ENCODE assay signal across 21 cellular contexts in genomic region chr12:124335426-124336183, GRCh38. TPM values are rescaled to one million over a fixed set of nuclear protein-coding genes. Genes with fewer than 3 reads are reported as not detected.
A peak's percentile ranks its signal among the peaks of the same experiment; 100 is the strongest.
DNase-seq lines count a peak whose midpoint lies in the region; ATAC-seq, FAIRE-seq and TF ChIP-seq lines count a peak whose summit lies in the region.
"Had no signal": no experiment of that assay in that cellular context is flagged by ENCODE, and none has a peak within 500 bp of the region (broad histone marks: within the 10 kb centered on the region; RNA-seq: fewer than 3 reads in every experiment).

No MANE protein-coding gene starts in this region.

- H3K27ac Mint-ChIP-seq in activated T-helper 1 cell treated with anti-CD3 and anti-CD28 coated beads, Interleukin-12 subunit alpha, Interleukin-12 subunit beta, Interleukin-2, Interleukin-4 antibody, amounts not matched to agents 30 ng/mL and 10 ng/mL and 1 ng/mL, durations not matched to agents 14 hours and 24 hours and 36 hours, result peak overlapping the region; percentile 65
- H3K27ac Mint-ChIP-seq in neural crest cell (ENCODE audit: unreplicated experiment), result peak overlapping the region; percentile 43

- 85% methylated on average over 21 of the region's 21 CpGs for WGBS in right cardiac atrium

- peak in 2 of 3 donors; percentile 46 to 58 for DNase-seq in right cardiac atrium
- no peak for DNase-seq in left ventricle myocardium superior
- no peak for DNase-seq in activated T-helper 1 cell treated with anti-CD3 and anti-CD28 coated beads, Interleukin-12 subunit alpha, Interleukin-12 subunit beta, Interleukin-2, Interleukin-4 antibody, amounts not matched to agents 30 ng/mL and 10 ng/mL and 1 ng/mL, durations not matched to agents 14 hours and 24 hours and 36 hours (ENCODE audit: low spot score)
- no peak for DNase-seq in neural crest cell (ENCODE audit: low read depth, low spot score)
- no peak for DNase-seq in WERI-Rb-1
- no peak for DNase-seq in kidney
- no peak for DNase-seq in mucosa of gallbladder (ENCODE audit: low spot score)
- DNase-seq: 8988T, ACHN, GM23248, H9, MM.1S, NCI-H2029, NCI-H446 treated with DMSO at 0.1 percent for 48 hours, NCI-H526 treated with DMSO at 0.1 percent for 48 hours, SHP77 treated with DMSO at 0.1 percent for 48 hours had no signal

- H3K9me3 ChIP-seq in right cardiac atrium (ENCODE audit: control insufficient read depth, low read length) (no peaks in the 10 kb centered on the region), WERI-Rb-1 (ENCODE audit: severe bottlenecking) (no peaks in the 10 kb centered on the region), kidney (ENCODE audit: control insufficient read depth in 1 of 2, low read length in 2 of 2) (no peaks in the 10 kb centered on the region)

- H3K27me3 Mint-ChIP-seq in activated T-helper 1 cell treated with anti-CD3 and anti-CD28 coated beads, Interleukin-12 subunit alpha, Interleukin-12 subunit beta, Interleukin-2, Interleukin-4 antibody, amounts not matched to agents 30 ng/mL and 10 ng/mL and 1 ng/mL, durations not matched to agents 14 hours and 24 hours and 36 hours (ENCODE audit: insufficient read depth), result no peaks in the 10 kb centered on the region
- H3K27me3 Mint-ChIP-seq in neural crest cell (ENCODE audit: low read depth), result no peaks in the 10 kb centered on the region
- H3K27me3 Mint-ChIP-seq: IgD-negative memory B cell had no signal

- no peak for FAIRE-seq in kidney (lab: Jason Lieb, UNC)
- FAIRE-seq: D721Med had no signal

- no peak overlapping the region for H3K4me3 Mint-ChIP-seq in activated T-helper 1 cell treated with anti-CD3 and anti-CD28 coated beads, Interleukin-12 subunit alpha, Interleukin-12 subunit beta, Interleukin-2, Interleukin-4 antibody, amounts not matched to agents 30 ng/mL and 10 ng/mL and 1 ng/mL, durations not matched to agents 14 hours and 24 hours and 36 hours
- H3K4me3 Mint-ChIP-seq in neural crest cell, result no peak overlapping the region
- H3K4me3 Mint-ChIP-seq: H9, IgD-negative memory B cell had no signal

- H3K9me3 Mint-ChIP-seq in activated T-helper 1 cell treated with anti-CD3 and anti-CD28 coated beads, Interleukin-12 subunit alpha, Interleukin-12 subunit beta, Interleukin-2, Interleukin-4 antibody, amounts not matched to agents 30 ng/mL and 10 ng/mL and 1 ng/mL, durations not matched to agents 14 hours and 24 hours and 36 hours, result no peaks in the 10 kb centered on the region
- no peaks in the 10 kb centered on the region for H3K9me3 Mint-ChIP-seq in neural crest cell
- H3K9me3 Mint-ChIP-seq: H9, IgD-negative memory B cell had no signal

- H3K27me3 ChIP-seq in right cardiac atrium (ENCODE audit: control insufficient read depth, insufficient read depth) (no peaks in the 10 kb centered on the region), WERI-Rb-1 (ENCODE audit: insufficient read depth, low read depth, severe bottlenecking) (no peaks in the 10 kb centered on the region)

- H3K4me1 Mint-ChIP-seq in activated T-helper 1 cell treated with anti-CD3 and anti-CD28 coated beads, Interleukin-12 subunit alpha, Interleukin-12 subunit beta, Interleukin-2, Interleukin-4 antibody, amounts not matched to agents 30 ng/mL and 10 ng/mL and 1 ng/mL, durations not matched to agents 14 hours and 24 hours and 36 hours (ENCODE audit: low read depth), result no peaks in the 10 kb centered on the region
- H3K4me1 Mint-ChIP-seq in neural crest cell, result no peaks in the 10 kb centered on the region
- H3K4me1 Mint-ChIP-seq: H9, IgD-negative memory B cell had no signal

- H3K36me3 Mint-ChIP-seq in activated T-helper 1 cell treated with anti-CD3 and anti-CD28 coated beads, Interleukin-12 subunit alpha, Interleukin-12 subunit beta, Interleukin-2, Interleukin-4 antibody, amounts not matched to agents 30 ng/mL and 10 ng/mL and 1 ng/mL, durations not matched to agents 14 hours and 24 hours and 36 hours (ENCODE audit: low read depth), result peaks cover 18% of the 10 kb centered on the region
- H3K36me3 Mint-ChIP-seq in neural crest cell (ENCODE audit: low read depth), result peaks cover 7% of the 10 kb centered on the region

- H3K36me3 ChIP-seq in WERI-Rb-1, result peaks cover 79% of the 10 kb centered on the region
- peaks cover 24 to 47% of the 10 kb centered on the region in 2 donors for H3K36me3 ChIP-seq in kidney (ENCODE audit: control insufficient read depth in 1 of 2, insufficient read depth in 2 of 2, low read length in 2 of 2)

- H3K27ac ChIP-seq in right cardiac atrium (ENCODE audit: low read length) (no peak overlapping the region), WERI-Rb-1 (no peak overlapping the region), kidney (ENCODE audit: low read depth in 2 of 2, low read length in 2 of 2) (no peak overlapping the region)
- H3K27ac ChIP-seq: GM23248, KMS-11 had no signal

- TF ChIP-seq CTCF in neural crest cell (conservative IDR thresholded peaks at IDR 0.05) (no peak), WERI-Rb-1 (IDR thresholded peaks at IDR 0.05; ENCODE audit: low read depth, low read length) (no peak), kidney (IDR thresholded peaks at IDR 0.05; ENCODE audit: borderline replicate concordance, extremely low read depth, insufficient read depth) (no peak)

- ATAC-seq in right cardiac atrium (no peak), left ventricle myocardium superior (no peak), HG03159 (IDR thresholded peaks at IDR 0.05; ENCODE audit: unreplicated experiment) (no peak)

- no peak overlapping the region for H3K4me3 ChIP-seq in right cardiac atrium (ENCODE audit: low read length)
- no peak overlapping the region for H3K4me3 ChIP-seq in WERI-Rb-1 (ENCODE audit: low read depth, low read length)
- no peak overlapping the region for H3K4me3 ChIP-seq in kidney (ENCODE audit: low read length in 2 of 2)
- H3K4me3 ChIP-seq: GM23248 had no signal

- no peaks in the 10 kb centered on the region for H3K4me1 ChIP-seq in right cardiac atrium (ENCODE audit: control insufficient read depth, insufficient read depth, low read length)
- no peaks in the 10 kb centered on the region for H3K4me1 ChIP-seq in kidney (ENCODE audit: control insufficient read depth in 1 of 2, insufficient read depth in 1 of 2, low read depth in 1 of 2, low read length in 2 of 2)

- intact Hi-C loops in right cardiac atrium (cut with DNase I), result no loop called here
- intact Hi-C loops in left ventricle myocardium superior (cut with micrococcal nuclease), result no loop called here
- intact Hi-C loops in activated T-helper 1 cell treated with anti-CD3 and anti-CD28 coated beads, Interleukin-12 subunit alpha, Interleukin-12 subunit beta, Interleukin-2, Interleukin-4 antibody, amounts not matched to agents 30 ng/mL and 10 ng/mL and 1 ng/mL, durations not matched to agents 14 hours and 24 hours and 36 hours (cut with micrococcal nuclease), result no loop called here
- intact Hi-C loops in kidney (cut with DNase I), result loop anchor here (10.0 kb wide), 1 partner anchor 439 kb away; no protein-coding TSS in a partner anchor

- H3K9ac ChIP-seq in kidney (ENCODE audit: low read length in 2 of 2), result no peak overlapping the region
- H3K9ac ChIP-seq: GM23248, KMS-11 had no signal

RNA-seq across cellular contexts. Expression of gene RFLNA, which starts 40.7 kb away (rescaled TPM):
- total RNA-seq in right cardiac atrium (under 1 TPM; 0.22 to 0.82 (median 0.50) TPM), left ventricle myocardium superior (0.10 TPM), neural crest cell (2.1 and 2.8 TPM in 2 replicates), kidney (0.76 TPM), mucosa of gallbladder (0.49 TPM)
- polyA plus RNA-seq in right cardiac atrium (0.61 TPM), kidney (ENCODE audit: insufficient read depth, low read depth, low replicate concordance) (0.82 TPM)
- total RNA-seq in activated T-helper 1 cell treated with anti-CD3 and anti-CD28 coated beads, Interleukin-12 subunit alpha, Interleukin-12 subunit beta, Interleukin-2, Interleukin-4 antibody, amounts not matched to agents 30 ng/mL and 10 ng/mL and 1 ng/mL, durations not matched to agents 14 hours and 24 hours and 36 hours, result not detected in 2 replicates
- polyA plus RNA-seq: BJ, IgD-negative memory B cell had no signal

Comparison
In these comparisons a context has a peak if more than half of its experiments do, and no peak if none do; other contexts are left out.
1. DNase-seq: peak in right cardiac atrium (2 of 3); none in left ventricle myocardium superior (single experiment), activated T-helper 1 cell treated with anti-CD3 and anti-CD28 coated beads, Interleukin-12 subunit alpha, Interleukin-12 subunit beta, Interleukin-2, Interleukin-4 antibody, amounts not matched to agents 30 ng/mL and 10 ng/mL and 1 ng/mL, durations not matched to agents 14 hours and 24 hours and 36 hours (single experiment), neural crest cell (single experiment), WERI-Rb-1 (single experiment), kidney (single experiment) and mucosa of gallbladder (single experiment).